24 cellular contexts compared by ENCODE assay signal in genomic region chrX:38968344-38968743, GRCh38.
DNase-seq lines count a peak whose midpoint lies in the region; ATAC-seq and TF ChIP-seq lines count a peak whose summit lies in the region.
"Had no signal": no experiment of that assay in that cellular context is flagged by ENCODE, and none has a peak within 500 bp of the region (broad histone marks: within the 10 kb centered on the region; RNA-seq: fewer than 3 reads in every experiment).

No MANE protein-coding gene starts in this region.

- no peak overlapping the region for H2AFZ ChIP-seq in smooth muscle cell (ENCODE audit: low read depth)

- no peak overlapping the region for H3K9ac ChIP-seq in smooth muscle cell (ENCODE audit: low read depth)

- DNase-seq in NCI-H2171 treated with DMSO at 0.1 percent for 48 hours (lab: John Stamatoyannopoulos, UW) (peak; percentile 12), NCI-H2171 (lab: John Stamatoyannopoulos, UW) (no peak), caudate nucleus (lab: John Stamatoyannopoulos, UW) (no peak), right cardiac atrium (no peak), smooth muscle cell (lab: John Stamatoyannopoulos, UW; ENCODE audit: unreplicated experiment) (no peak), SHP77 treated with DMSO at 0.1 percent for 48 hours (lab: John Stamatoyannopoulos, UW) (no peak), midbrain (lab: John Stamatoyannopoulos, UW) (no peak), T-helper 2 cell (no peak)
- DNase-seq: activated CD4-positive, alpha-beta T cell treated with anti-CD3 and anti-CD28 coated beads, Interleukin-2, amount 10 ng/mL, durations not matched to agents 24 days and 14 days; activated naive CD4-positive, alpha-beta T cell treated with anti-CD3 and anti-CD28 coated beads, Interleukin-2, amount 10 ng/mL, durations not matched to agents 7 days and 5 days; activated T-cell treated with anti-CD3 and anti-CD28 coated beads, Interleukin-2, amount 50 U/mL, for 72 hours; BE2C; Caco-2; central memory CD4-positive, alpha-beta T cell; dorsolateral prefrontal cortex; EL; kidney; MG63; naive thymus-derived CD4-positive, alpha-beta T cell; NCI-H1417 treated with DMSO at 0.1 percent for 48 hours; NCI-H526 treated with DMSO at 0.1 percent for 48 hours; SIG-M5; stimulated activated CD8-positive, alpha-beta memory T cell treated with anti-CD3 and anti-CD28 coated beads, Interleukin-4, amount 100 ng/mL, for 48 hours; T-cell had no signal

- H3K27me3 ChIP-seq in right cardiac atrium (ENCODE audit: control insufficient read depth, insufficient read depth) = no peaks in the 10 kb centered on the region
- no peaks in the 10 kb centered on the region for H3K27me3 ChIP-seq in smooth muscle cell (ENCODE audit: low read depth)
- H3K27me3 ChIP-seq: BE2C, MG63 had no signal

- H3K9me3 ChIP-seq in right cardiac atrium (ENCODE audit: control insufficient read depth, low read length) (no peaks in the 10 kb centered on the region), smooth muscle cell (replicated peaks; ENCODE audit: low read depth) (no peaks in the 10 kb centered on the region)
- H3K9me3 ChIP-seq: BE2C, Caco-2, MG63 had no signal

- peak; percentile 42 to 57 for ATAC-seq in right cardiac atrium
- ATAC-seq: activated T-cell treated with anti-CD3 and anti-CD28 coated beads, Interleukin-2, amount 50 U/mL, for 72 hours; naive thymus-derived CD4-positive, alpha-beta T cell; T-cell had no signal

- H4K20me1 ChIP-seq in smooth muscle cell (ENCODE audit: low read depth) = no peaks in the 10 kb centered on the region

- H3K4me3 ChIP-seq in right cardiac atrium (ENCODE audit: low read length) (no peak overlapping the region), smooth muscle cell (no peak overlapping the region)
- H3K4me3 ChIP-seq: dorsolateral prefrontal cortex, MG63 had no signal

- no peaks in the 10 kb centered on the region for H3K79me2 ChIP-seq in smooth muscle cell (ENCODE audit: low read depth)

- no peaks in the 10 kb centered on the region for H3F3A ChIP-seq in smooth muscle cell (ENCODE audit: low read depth)

- intact Hi-C loops in right cardiac atrium (cut with DNase I) = no loop called here

- H3K4me2 ChIP-seq in smooth muscle cell = no peak overlapping the region

- no peak for TF ChIP-seq CTCF in smooth muscle cell (IDR thresholded peaks at IDR 0.05; ENCODE audit: borderline replicate concordance, insufficient read depth, poor library complexity, severe bottlenecking)

- H3K4me1 ChIP-seq in right cardiac atrium (ENCODE audit: control insufficient read depth, insufficient read depth, low read length) (no peaks in the 10 kb centered on the region), smooth muscle cell (ENCODE audit: low read depth) (no peaks in the 10 kb centered on the region)
- H3K4me1 ChIP-seq: BE2C, Caco-2 had no signal

- H3K36me3 ChIP-seq in smooth muscle cell (ENCODE audit: low read depth) = no peaks in the 10 kb centered on the region
- H3K36me3 ChIP-seq: BE2C, MG63 had no signal

- H3K27ac ChIP-seq in caudate nucleus (ENCODE audit: low read depth, low read length) = peak overlapping the region; percentile 44
- H3K27ac ChIP-seq in right cardiac atrium (ENCODE audit: low read length) = no peak overlapping the region
- H3K27ac ChIP-seq in smooth muscle cell (ENCODE audit: low read depth) = peak overlapping the region; percentile 47
